In the genomic region with DNA sequence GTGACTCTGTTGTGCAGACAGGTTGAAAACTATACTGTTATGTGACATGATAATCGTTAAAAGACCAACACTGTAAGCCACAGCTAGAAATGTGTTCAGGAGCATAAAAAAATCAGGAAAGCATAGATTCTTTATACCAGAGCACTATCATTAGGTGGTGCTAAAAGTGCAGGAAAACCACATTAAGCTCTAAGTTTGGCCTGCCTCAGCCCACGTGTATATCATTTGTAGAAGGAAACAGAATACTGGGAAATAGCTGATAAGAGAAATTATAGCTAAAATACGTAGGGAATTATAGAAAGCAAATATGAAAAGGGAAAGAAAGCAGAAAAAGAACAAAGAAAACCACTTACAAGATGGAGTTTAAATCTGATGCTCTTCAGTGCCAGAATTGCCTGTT, we compare ENCODE assay signal across 8 cellular contexts. TPM values are rescaled to one million over a fixed set of nuclear protein-coding genes. Genes with fewer than 3 reads are reported as not detected.
DNase-seq lines count a peak whose midpoint lies in the region; ATAC-seq and TF ChIP-seq lines count a peak whose summit lies in the region.

No MANE protein-coding gene starts in this region.

- H3K36me3 ChIP-seq in thoracic aorta = no peaks in the 10 kb centered on the region

- no peaks in the 10 kb centered on the region for H3K9me3 ChIP-seq in thoracic aorta

- H3K4me3 ChIP-seq in foreskin fibroblast (ENCODE audit: low read depth in 1 of 2, low read length in 2 of 2) (no peak overlapping the region), thoracic aorta (no peak overlapping the region)

- no peaks in the 10 kb centered on the region for H3K4me1 ChIP-seq in thoracic aorta (ENCODE audit: control insufficient read depth in 1 of 2, low read depth in 2 of 2)

- peak; percentile 48 for ATAC-seq in Right ventricle myocardium superior (ENCODE audit: poor library complexity)
- ATAC-seq in thoracic aorta (ENCODE audit: insufficient number of reproducible peaks, low FRiP score, low read depth) = peak; percentile 69
- ATAC-seq in HG03442 (IDR thresholded peaks at IDR 0.05; ENCODE audit: unreplicated experiment) = no peak
- ATAC-seq in HG02678 (IDR thresholded peaks at IDR 0.05; ENCODE audit: unreplicated experiment) = no peak

- H3K27ac ChIP-seq in thoracic aorta = no peak overlapping the region

- no peaks in the 10 kb centered on the region for H3K27me3 ChIP-seq in thoracic aorta (replicated peaks; ENCODE audit: insufficient read depth)

- intact Hi-C loops in Right ventricle myocardium superior (cut with DNase I) = no loop called here
- intact Hi-C loops in cardiac septum (cut with DNase I) = no loop called here

- DNase-seq in Right ventricle myocardium superior (no peak), cardiac septum (ENCODE audit: low spot score) (no peak), RPMI7951 (ENCODE audit: low read depth) (peak; percentile 54), foreskin fibroblast (peak; percentile 29 to 73), thoracic aorta (ENCODE audit: low spot score) (no peak), activated gamma-delta T cell (lab: John Stamatoyannopoulos, UW) (no peak)

- TF ChIP-seq CTCF in foreskin fibroblast (IDR thresholded peaks at IDR 0.05; ENCODE audit: low read depth, low read length) (peak; percentile 36), thoracic aorta (IDR thresholded peaks at IDR 0.05) (no peak)

RNA-seq across cellular contexts. Expression of gene C2orf74, which starts 26.5 kb away (rescaled TPM):
- total RNA-seq in Right ventricle myocardium superior (30.7 TPM), cardiac septum (31.7 TPM), thoracic aorta (10 to 100 TPM; 12.7 to 17.2 TPM)
- total RNA-seq in RPMI7951 (2014; rRNA removed; shearing (Covaris generic)) = 34.5 and 36.4 TPM in 2 replicates

Comparison
In these comparisons a context has a peak if more than half of its experiments do, and no peak if none do; other contexts are left out.
1. ATAC-seq: peak in Right ventricle myocardium superior (single experiment) and thoracic aorta (single experiment); none in HG03442 (single experiment) and HG02678 (single experiment).
2. DNase-seq: peak in RPMI7951 (single experiment) and foreskin fibroblast (2 of 2); none in Right ventricle myocardium superior (single experiment), cardiac septum (single experiment), thoracic aorta (single experiment) and activated gamma-delta T cell (single experiment).